12 cellular contexts compared by ENCODE assay signal in the genomic region with DNA sequence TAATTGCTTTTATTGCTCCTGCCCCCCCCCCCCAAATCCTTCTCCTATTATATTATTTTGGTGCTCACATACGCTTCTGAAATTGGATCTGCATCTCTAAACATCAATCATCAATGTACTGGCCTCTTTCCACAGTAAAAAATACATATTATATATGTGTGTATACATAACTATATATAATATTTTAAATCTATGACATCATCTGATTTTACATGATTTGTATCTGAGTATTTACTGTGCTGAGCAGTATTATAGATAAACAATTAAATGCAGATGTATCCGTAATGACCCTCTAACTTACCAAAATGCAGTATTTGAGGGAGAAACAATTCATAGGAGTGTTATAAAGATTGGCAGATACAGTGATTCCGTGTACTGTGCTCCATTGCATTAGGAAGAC. TPM values are rescaled to one million over a fixed set of nuclear protein-coding genes. Genes with fewer than 3 reads are reported as not detected.
A peak's percentile ranks its signal among the peaks of the same experiment; 100 is the strongest.
DNase-seq lines count a peak whose midpoint lies in the region; ATAC-seq and TF ChIP-seq lines count a peak whose summit lies in the region.
"Had no signal": no experiment of that assay in that cellular context is flagged by ENCODE, and none has a peak within 500 bp of the region (broad histone marks: within the 10 kb centered on the region; RNA-seq: fewer than 3 reads in every experiment).

No MANE protein-coding gene starts in this region.

- intact Hi-C loops in breast epithelium (cut with DNase I; ENCODE audit: low total_unique reads): no loop called here
- intact Hi-C loops in MCF 10A (cut with micrococcal nuclease): no loop called here
- intact Hi-C loops in head of caudate nucleus (cut with DNase I): loop anchor here (10.0 kb wide), 1 partner anchor 190 kb away; no protein-coding TSS in a partner anchor

- H3K4me1 ChIP-seq in breast epithelium (no peaks in the 10 kb centered on the region), adipocyte (ENCODE audit: control insufficient read depth, insufficient read depth, low read length) (peaks cover 4% of the 10 kb centered on the region), iPS-15b (ENCODE audit: control insufficient read depth, insufficient read depth, low read length) (no peaks in the 10 kb centered on the region), suprapubic skin (peaks cover 11% of the 10 kb centered on the region)

- H3K36me3 Mint-ChIP-seq in MCF 10A (ENCODE audit: insufficient read depth, unreplicated experiment): no peaks in the 10 kb centered on the region

- TF ChIP-seq EP300 in suprapubic skin (IDR thresholded peaks at IDR 0.05): no peak

- peak overlapping the region; percentile 43 to 75 (median 51) for H3K4me3 ChIP-seq in breast epithelium
- H3K4me3 ChIP-seq in adipocyte (ENCODE audit: low read length): peak overlapping the region; percentile 83
- H3K4me3 ChIP-seq in iPS-15b (ENCODE audit: low read depth, low read length): peak overlapping the region; percentile 84
- peak overlapping the region; percentile 58 for H3K4me3 ChIP-seq in suprapubic skin

- no peaks in the 10 kb centered on the region for H3K9me3 ChIP-seq in breast epithelium
- no peaks in the 10 kb centered on the region for H3K9me3 ChIP-seq in adipocyte (ENCODE audit: control insufficient read depth, low read length)
- H3K9me3 ChIP-seq in iPS-15b (ENCODE audit: control insufficient read depth, insufficient read depth, low read length): no peaks in the 10 kb centered on the region
- H3K9me3 ChIP-seq in suprapubic skin: no peaks in the 10 kb centered on the region

- CTCF ChIA-PET in MCF 10A (lab: Yijun Ruan, JAX): no interaction called here

- H3K36me3 ChIP-seq in breast epithelium: no peaks in the 10 kb centered on the region
- no peaks in the 10 kb centered on the region for H3K36me3 ChIP-seq in adipocyte (ENCODE audit: control insufficient read depth, insufficient read depth, low read length, severe bottlenecking)
- H3K36me3 ChIP-seq in iPS-15b (ENCODE audit: control insufficient read depth, insufficient read depth, low read length): no peaks in the 10 kb centered on the region
- no peaks in the 10 kb centered on the region for H3K36me3 ChIP-seq in suprapubic skin

- H3K27ac ChIP-seq in breast epithelium: no peak overlapping the region
- no peak overlapping the region for H3K27ac ChIP-seq in suprapubic skin

- DNase-seq in breast epithelium (ENCODE audit: low spot score in 2 of 2) (no peak), MCF 10A (ENCODE audit: unreplicated experiment) (no peak), adipocyte (ENCODE audit: low read depth) (no peak), suprapubic skin (ENCODE audit: low spot score in 2 of 2) (no peak), head of caudate nucleus (no peak), SKM-1 (lab: John Stamatoyannopoulos, UW; ENCODE audit: unreplicated experiment) (no peak)
- DNase-seq: effector CD8-positive, alpha-beta T cell; stimulated activated CD4-positive, alpha-beta T cell treated with anti-CD3 and anti-CD28 coated beads, Interleukin-4, amount 100 ng/mL, for 24 hours had no signal

- POLR2A ChIA-PET in MCF 10A (lab: Yijun Ruan, JAX): no interaction called here

- WGBS in suprapubic skin: 49% methylated on average over 3 of the region's 3 CpGs

- no peaks in the 10 kb centered on the region for H3K27me3 ChIP-seq in breast epithelium
- peaks cover 8% of the 10 kb centered on the region for H3K27me3 ChIP-seq in adipocyte (replicated peaks; ENCODE audit: control insufficient read depth, insufficient read depth, low read length)
- H3K27me3 ChIP-seq in iPS-15b (ENCODE audit: control insufficient read depth, insufficient read depth, low read length): peaks cover 35% of the 10 kb centered on the region
- peaks cover 17% of the 10 kb centered on the region for H3K27me3 ChIP-seq in suprapubic skin

- no peaks in the 10 kb centered on the region for H3K9me3 Mint-ChIP-seq in MCF 10A (ENCODE audit: unreplicated experiment)

- TF ChIP-seq CTCF in breast epithelium (IDR thresholded peaks at IDR 0.05) (no peak), MCF 10A (IDR thresholded peaks at IDR 0.05; ENCODE audit: unreplicated experiment) (no peak), suprapubic skin (IDR thresholded peaks at IDR 0.05) (no peak)

- TF ChIP-seq POLR2A in breast epithelium (IDR thresholded peaks at IDR 0.05): no peak
- no peak for TF ChIP-seq POLR2A in suprapubic skin (IDR thresholded peaks at IDR 0.05)

- no TSS peak for BruUV-seq in MCF 10A (replicated peaks; lab: Mats Ljungman, UMichigan)

- no peak overlapping the region for H3K27ac Mint-ChIP-seq in MCF 10A (ENCODE audit: low read depth, unreplicated experiment)

- H3K27me3 Mint-ChIP-seq in MCF 10A (ENCODE audit: insufficient read depth, unreplicated experiment): no peaks in the 10 kb centered on the region

- no peak overlapping the region for H3K4me3 Mint-ChIP-seq in MCF 10A (ENCODE audit: unreplicated experiment)

- H3K4me1 Mint-ChIP-seq in MCF 10A (ENCODE audit: insufficient read depth, unreplicated experiment): no peaks in the 10 kb centered on the region

- no peak for ATAC-seq in HG03108 (IDR thresholded peaks at IDR 0.05; ENCODE audit: unreplicated experiment)

- H3K9ac ChIP-seq in adipocyte (ENCODE audit: low read length) (peak overlapping the region; percentile 58), iPS-15b (ENCODE audit: low read depth, low read length) (no peak overlapping the region)

RNA-seq across cellular contexts. Expression of gene PLPPR4, which starts 0.8 kb away (rescaled TPM):
- 1 to 10 TPM in 2 of 3 donors, under 1 TPM in 1; 0.80 to 2.3 (median 1.3) TPM for total RNA-seq in breast epithelium
- not detected in 2 replicates for total RNA-seq in MCF 10A (2022)
- total RNA-seq in suprapubic skin: 1 to 10 TPM; 1.8 to 7.2 (median 3.4) TPM
- total RNA-seq: activated CD8-positive, alpha-beta memory T cell treated with anti-CD3 and anti-CD28 coated beads for 36 hours; renal cortical epithelial cell had no signal
